Comparison of ENCODE assay signal across 8 cellular contexts in the genomic region with DNA sequence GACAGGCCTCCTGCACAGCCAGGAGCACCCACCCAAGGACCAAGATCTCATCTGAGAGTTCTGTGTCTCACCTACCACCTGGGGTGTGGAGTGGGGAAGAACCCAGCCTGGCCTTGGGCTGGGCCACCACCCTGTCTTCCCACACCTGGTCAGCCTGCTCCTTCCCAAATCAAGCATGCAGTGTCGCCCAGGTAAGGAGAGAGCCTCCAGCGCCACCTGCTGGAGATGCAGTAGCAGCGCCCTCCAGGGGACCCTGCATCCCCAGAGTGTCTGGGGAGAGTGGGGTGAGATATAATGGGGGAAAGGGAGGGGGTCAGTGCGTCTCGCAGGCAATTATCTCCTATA. TPM values are rescaled to one million over a fixed set of nuclear protein-coding genes. Genes with fewer than 3 reads are reported as not detected.
DNase-seq lines count a peak whose midpoint lies in the region; ATAC-seq, FAIRE-seq and TF ChIP-seq lines count a peak whose summit lies in the region.

No MANE protein-coding gene starts in this region.

- no CpG with 5 or more reads among the region's 5 CpGs for WGBS in trophoblast cell (ENCODE audit: extremely low coverage, insufficient coverage, insufficient read length)

- H3K4me1 ChIP-seq in PC-3 (ENCODE audit: insufficient read depth, low read length) (no peaks in the 10 kb centered on the region), foreskin keratinocyte (no peaks in the 10 kb centered on the region), trophoblast cell (ENCODE audit: control insufficient read depth in 1 of 2, insufficient read depth in 2 of 2, low read length in 2 of 2) (peaks cover 0 to 1% of the 10 kb centered on the region in 2 experiments)

- H4K8ac ChIP-seq in trophoblast cell (ENCODE audit: low read depth, low read length), result no peak overlapping the region

- no peak overlapping the region for H3K23ac ChIP-seq in trophoblast cell (ENCODE audit: low read length)

- no peak overlapping the region for H2BK120ac ChIP-seq in trophoblast cell (ENCODE audit: insufficient read depth, low read length, poor library complexity)

- H2BK5ac ChIP-seq in trophoblast cell (ENCODE audit: low read depth, low read length, poor library complexity), result no peak overlapping the region

- H3K9ac ChIP-seq in PC-3 (ENCODE audit: low read length) (no peak overlapping the region), trophoblast cell (ENCODE audit: low read length) (no peak overlapping the region)

- peak; percentile 95 for TF ChIP-seq CTCF in PC-3 (conservative IDR thresholded peaks at IDR 0.05; ENCODE audit: low read depth, low read length)
- TF ChIP-seq CTCF in foreskin keratinocyte (conservative IDR thresholded peaks at IDR 0.05), result peak; percentile 89

- no peaks in the 10 kb centered on the region for H3K79me1 ChIP-seq in trophoblast cell (ENCODE audit: low read length)

- POLR2A ChIA-PET in PC-3 (lab: Charles Lee; ENCODE audit: unreplicated experiment), result no interaction called here

- H3K4me3 ChIP-seq in PC-3 (ENCODE audit: low read length) (no peak overlapping the region), trophoblast cell (ENCODE audit: low read depth, low read length) (no peak overlapping the region)

- H3K4me2 ChIP-seq in PC-3 (ENCODE audit: low read length) (no peak overlapping the region), trophoblast cell (ENCODE audit: low read length) (no peak overlapping the region)

- ATAC-seq in HG03521 (IDR thresholded peaks at IDR 0.05; ENCODE audit: unreplicated experiment) (peak; percentile 62), PC-3 (peak; percentile 99), foreskin keratinocyte (peak; percentile 80), HG03025 (IDR thresholded peaks at IDR 0.05; ENCODE audit: low FRiP score, unreplicated experiment) (no peak)

- DNase-seq in COR-L47 (lab: John Stamatoyannopoulos, UW) (peak; percentile 38), PC-3 (peak; percentile 73), foreskin keratinocyte (peak in 1 of 2 donors; percentile 32), trophoblast cell (peak; percentile 47 to 76), urothelium cell line (ENCODE audit: low spot score) (peak; percentile 79)
- DNase-seq in activated T-helper 1 cell treated with anti-CD3 and anti-CD28 coated beads, Interleukin-12 subunit alpha, Interleukin-12 subunit beta, Interleukin-2, Interleukin-4 antibody, amounts not matched to agents 30 ng/mL and 10 ng/mL and 1 ng/mL, durations not matched to agents 14 hours and 24 hours and 36 hours (ENCODE audit: low spot score), result peak; percentile 52

- no peak overlapping the region for H3K14ac ChIP-seq in trophoblast cell (ENCODE audit: low read length)

- CTCF ChIA-PET in PC-3 (lab: Charles Lee), result no interaction called here

- H3K79me2 ChIP-seq in PC-3 (ENCODE audit: low read length) (no peaks in the 10 kb centered on the region), trophoblast cell (ENCODE audit: control insufficient read depth, insufficient read depth, low read length, poor library complexity) (no peaks in the 10 kb centered on the region)

- peak; percentile 70 for FAIRE-seq in urothelium cell line (lab: Jason Lieb, UNC)

- H3K27ac Mint-ChIP-seq in activated T-helper 1 cell treated with anti-CD3 and anti-CD28 coated beads, Interleukin-12 subunit alpha, Interleukin-12 subunit beta, Interleukin-2, Interleukin-4 antibody, amounts not matched to agents 30 ng/mL and 10 ng/mL and 1 ng/mL, durations not matched to agents 14 hours and 24 hours and 36 hours, result no peak overlapping the region

- intact Hi-C loops in PC-3 (cut with micrococcal nuclease), result loop anchor here (1.0 kb wide), 2 partner anchors 56 to 109 kb away; no protein-coding TSS in a partner anchor
- intact Hi-C loops in activated T-helper 1 cell treated with anti-CD3 and anti-CD28 coated beads, Interleukin-12 subunit alpha, Interleukin-12 subunit beta, Interleukin-2, Interleukin-4 antibody, amounts not matched to agents 30 ng/mL and 10 ng/mL and 1 ng/mL, durations not matched to agents 14 hours and 24 hours and 36 hours (cut with micrococcal nuclease), result loop anchor here (1.0 kb wide), 1 partner anchor 56 kb away; no protein-coding TSS in a partner anchor

- H2AFZ ChIP-seq in PC-3 (ENCODE audit: low read length), result no peak overlapping the region
- H2AFZ ChIP-seq in trophoblast cell (ENCODE audit: insufficient read depth, low read length, poor library complexity), result no peak overlapping the region

- H3K18ac ChIP-seq in trophoblast cell (ENCODE audit: low read length), result no peak overlapping the region

- H3K4me1 Mint-ChIP-seq in activated T-helper 1 cell treated with anti-CD3 and anti-CD28 coated beads, Interleukin-12 subunit alpha, Interleukin-12 subunit beta, Interleukin-2, Interleukin-4 antibody, amounts not matched to agents 30 ng/mL and 10 ng/mL and 1 ng/mL, durations not matched to agents 14 hours and 24 hours and 36 hours (ENCODE audit: low read depth), result no peaks in the 10 kb centered on the region

- BruUV-seq in PC-3 (replicated peaks; lab: Mats Ljungman, UMichigan), result no TSS peak

- H3K4ac ChIP-seq in trophoblast cell (ENCODE audit: low read depth, low read length), result no peak overlapping the region

- H3K36me3 ChIP-seq in PC-3 (ENCODE audit: low read depth, low read length) (no peaks in the 10 kb centered on the region), trophoblast cell (ENCODE audit: control insufficient read depth in 1 of 2, insufficient read depth in 2 of 2, low read length in 2 of 2) (no peaks in the 10 kb centered on the region)

- H3K27me3 ChIP-seq in PC-3 (ENCODE audit: low read length) (0 out of 2 replicates have a peak, but pooled peaks cover 5% of the 10 kb centered on the region), foreskin keratinocyte (peaks cover 33% of the 10 kb centered on the region), trophoblast cell (ENCODE audit: insufficient read depth, low read length) (no peaks in the 10 kb centered on the region)

- H3K27ac ChIP-seq in PC-3 (ENCODE audit: low read length) (no peak overlapping the region), foreskin keratinocyte (no peak overlapping the region), trophoblast cell (ENCODE audit: low read depth, low read length) (no peak overlapping the region)

- H3K9me3 Mint-ChIP-seq in activated T-helper 1 cell treated with anti-CD3 and anti-CD28 coated beads, Interleukin-12 subunit alpha, Interleukin-12 subunit beta, Interleukin-2, Interleukin-4 antibody, amounts not matched to agents 30 ng/mL and 10 ng/mL and 1 ng/mL, durations not matched to agents 14 hours and 24 hours and 36 hours, result no peaks in the 10 kb centered on the region

- H3K4me3 Mint-ChIP-seq in activated T-helper 1 cell treated with anti-CD3 and anti-CD28 coated beads, Interleukin-12 subunit alpha, Interleukin-12 subunit beta, Interleukin-2, Interleukin-4 antibody, amounts not matched to agents 30 ng/mL and 10 ng/mL and 1 ng/mL, durations not matched to agents 14 hours and 24 hours and 36 hours, result no peak overlapping the region

- H4K91ac ChIP-seq in trophoblast cell (ENCODE audit: low read depth, low read length), result no peak overlapping the region

- H3K27me3 Mint-ChIP-seq in activated T-helper 1 cell treated with anti-CD3 and anti-CD28 coated beads, Interleukin-12 subunit alpha, Interleukin-12 subunit beta, Interleukin-2, Interleukin-4 antibody, amounts not matched to agents 30 ng/mL and 10 ng/mL and 1 ng/mL, durations not matched to agents 14 hours and 24 hours and 36 hours (ENCODE audit: insufficient read depth), result peaks cover 32% of the 10 kb centered on the region

- H4K20me1 ChIP-seq in PC-3 (ENCODE audit: low read length), result no peaks in the 10 kb centered on the region

- no peaks in the 10 kb centered on the region for H3K36me3 Mint-ChIP-seq in activated T-helper 1 cell treated with anti-CD3 and anti-CD28 coated beads, Interleukin-12 subunit alpha, Interleukin-12 subunit beta, Interleukin-2, Interleukin-4 antibody, amounts not matched to agents 30 ng/mL and 10 ng/mL and 1 ng/mL, durations not matched to agents 14 hours and 24 hours and 36 hours (ENCODE audit: low read depth)

- H3K9me3 ChIP-seq in PC-3 (ENCODE audit: low read length) (no peaks in the 10 kb centered on the region), trophoblast cell (ENCODE audit: insufficient read depth, low read depth, low read length) (no peaks in the 10 kb centered on the region)

- H2BK12ac ChIP-seq in trophoblast cell (ENCODE audit: low read length), result no peak overlapping the region

- H3F3A ChIP-seq in PC-3 (ENCODE audit: low read length, unreplicated experiment), result no peaks in the 10 kb centered on the region

- H2AK5ac ChIP-seq in trophoblast cell (ENCODE audit: low read length), result no peak overlapping the region

- H3K9me2 ChIP-seq in PC-3 (replicated peaks; ENCODE audit: low read length), result no peaks in the 10 kb centered on the region

- no peak overlapping the region for H4K12ac ChIP-seq in trophoblast cell (ENCODE audit: low read depth, low read length)

RNA-seq across cellular contexts. Expression of a gene that starts 32.3 kb away (rescaled TPM):
- 78.1 and 89.2 TPM in 2 replicates for total RNA-seq in PC-3 (2014; rRNA removed)
- 38.2 and 39.1 TPM in 2 replicates for total RNA-seq in activated T-helper 1 cell treated with anti-CD3 and anti-CD28 coated beads, Interleukin-12 subunit alpha, Interleukin-12 subunit beta, Interleukin-2, Interleukin-4 antibody, amounts not matched to agents 30 ng/mL and 10 ng/mL and 1 ng/mL, durations not matched to agents 14 hours and 24 hours and 36 hours
- total RNA-seq in foreskin keratinocyte, result 33.6 and 35.6 TPM in 2 replicates
- polyA plus RNA-seq in foreskin keratinocyte, result 34.5 and 36.5 TPM in 2 replicates
- 29.2 and 29.9 TPM in 2 replicates for polyA plus RNA-seq in trophoblast cell (2013)

RNA-seq across cellular contexts. Expression of a gene that starts 35.1 kb away (rescaled TPM):
- total RNA-seq in PC-3 (2014; rRNA removed), result not detected in 2 replicates
- total RNA-seq in activated T-helper 1 cell treated with anti-CD3 and anti-CD28 coated beads, Interleukin-12 subunit alpha, Interleukin-12 subunit beta, Interleukin-2, Interleukin-4 antibody, amounts not matched to agents 30 ng/mL and 10 ng/mL and 1 ng/mL, durations not matched to agents 14 hours and 24 hours and 36 hours, result not detected in 2 replicates
- total RNA-seq in foreskin keratinocyte, result not detected in 2 replicates
- not detected in 2 replicates for polyA plus RNA-seq in foreskin keratinocyte
- polyA plus RNA-seq in trophoblast cell (2013), result 59.2 and 70.8 TPM in 2 replicates

RNA-seq across cellular contexts. Expression of a gene that starts 40.6 kb away (rescaled TPM):
- total RNA-seq in PC-3 (2014; rRNA removed) (179 and 216 TPM in 2 replicates), foreskin keratinocyte (65.7 and 84.0 TPM in 2 replicates)
- 32.3 and 37.8 TPM in 2 replicates for total RNA-seq in activated T-helper 1 cell treated with anti-CD3 and anti-CD28 coated beads, Interleukin-12 subunit alpha, Interleukin-12 subunit beta, Interleukin-2, Interleukin-4 antibody, amounts not matched to agents 30 ng/mL and 10 ng/mL and 1 ng/mL, durations not matched to agents 14 hours and 24 hours and 36 hours
- 55.0 and 67.1 TPM in 2 replicates for polyA plus RNA-seq in foreskin keratinocyte
- 109 and 118 TPM in 2 replicates for polyA plus RNA-seq in trophoblast cell (2013)

RNA-seq across cellular contexts. Expression of a gene that starts 46.3 kb away (rescaled TPM):
- total RNA-seq in PC-3 (2014; rRNA removed) (not detected in 2 replicates), foreskin keratinocyte (not detected in 2 replicates)
- not detected in 2 replicates for total RNA-seq in activated T-helper 1 cell treated with anti-CD3 and anti-CD28 coated beads, Interleukin-12 subunit alpha, Interleukin-12 subunit beta, Interleukin-2, Interleukin-4 antibody, amounts not matched to agents 30 ng/mL and 10 ng/mL and 1 ng/mL, durations not matched to agents 14 hours and 24 hours and 36 hours
- not detected in 2 replicates for polyA plus RNA-seq in foreskin keratinocyte
- polyA plus RNA-seq in trophoblast cell (2013), result not detected in 2 replicates
